Comparison of ENCODE assay signal across 8 cellular contexts in the genomic region with DNA sequence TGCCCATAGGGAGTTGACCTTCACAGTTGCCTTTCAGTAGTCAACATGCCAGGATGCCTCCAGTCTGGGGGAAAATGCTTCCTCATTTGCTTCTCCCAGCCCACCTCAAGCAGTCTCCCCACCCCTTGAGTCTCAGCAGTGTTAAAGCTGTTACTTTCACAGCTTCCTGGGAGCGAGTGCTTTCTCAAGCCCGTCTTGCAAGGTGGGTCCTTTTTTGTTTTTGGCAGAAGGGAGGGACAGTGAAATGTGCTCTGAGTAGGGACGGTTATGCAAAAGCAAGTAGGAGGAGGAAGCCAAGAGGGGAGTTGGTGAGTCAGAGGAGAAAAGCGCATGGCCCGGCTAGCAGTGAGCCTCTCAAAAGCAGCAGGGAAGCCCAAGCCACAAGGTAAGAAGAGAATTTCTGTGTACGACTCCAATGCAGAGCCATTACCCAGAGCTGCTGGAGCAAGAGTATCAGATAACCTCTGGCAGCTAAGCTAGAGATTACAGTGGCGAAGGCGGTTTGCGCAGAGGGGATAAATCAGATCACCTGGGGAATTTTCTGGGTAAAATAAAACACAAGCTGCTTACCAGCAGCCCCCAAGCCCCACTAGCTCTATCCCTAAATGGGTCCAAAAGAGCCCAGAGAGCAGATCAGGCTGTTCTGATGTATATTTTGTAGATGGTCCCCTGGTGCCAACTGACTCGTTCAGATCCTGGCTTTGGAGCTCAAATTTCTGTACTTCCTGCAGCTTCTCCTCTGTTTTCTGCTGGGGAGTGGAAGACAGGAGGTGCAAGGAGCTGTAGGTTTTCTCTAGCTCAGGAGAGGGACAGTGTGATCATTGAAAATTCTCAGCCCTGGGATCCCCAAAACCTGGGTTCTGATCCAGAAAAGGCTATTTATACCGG. TPM values are rescaled to one million over a fixed set of nuclear protein-coding genes. Genes with fewer than 3 reads are reported as not detected.
A peak's percentile ranks its signal among the peaks of the same experiment; 100 is the strongest.
DNase-seq lines count a peak whose midpoint lies in the region; ATAC-seq and TF ChIP-seq lines count a peak whose summit lies in the region.

A gene (plus strand): TSS at position 316 of the 888 bp plus-strand sequence. CDS start 10,252 bp downstream, outside the sequence.

- TF ChIP-seq POLR2A in body of pancreas (IDR thresholded peaks at IDR 0.05) (peak in 1 of 3 donors; percentile 11), ovary (IDR thresholded peaks at IDR 0.05) (no peak)

- peak within 1 kb of the TSS; percentile 34 for H3K4me2 ChIP-seq in neural cell (ENCODE audit: low read length)

- H3K4me1 ChIP-seq in body of pancreas (no peaks in the 10 kb centered on the region), ovary (ENCODE audit: insufficient read depth) (no peaks in the 10 kb centered on the region)

- H3F3A ChIP-seq in neural cell (ENCODE audit: insufficient read depth, low read length, poor library complexity, severe bottlenecking), result no peaks in the 10 kb centered on the region

- H3K27ac ChIP-seq in body of pancreas (peak within 1 kb of the TSS in 2 of 4 donors; percentile 41 to 66), neural cell (ENCODE audit: low read length) (no peak within 1 kb of the TSS), ovary (no peak within 1 kb of the TSS)

- H3K9me3 Mint-ChIP-seq in CD14-positive monocyte, result no peaks in the 10 kb centered on the region

- H3K36me3 ChIP-seq in body of pancreas (replicated peaks in 1 of 2; ENCODE audit: insufficient read depth in 1 of 2, low read depth in 2 of 2) (no peaks in the 10 kb centered on the region), neural cell (ENCODE audit: insufficient read depth, low read length) (no peaks in the 10 kb centered on the region), ovary (no peaks in the 10 kb centered on the region)

- 29 to 42% methylated on average over 11 of the region's 11 CpGs for WGBS in body of pancreas, 2 donors
- WGBS in ovary, 3 donors, result 11 to 17% (median 13%) methylated on average over 11 of the region's 11 CpGs

- H3K27me3 ChIP-seq in body of pancreas (no peaks in the 10 kb centered on the region), neural cell (ENCODE audit: insufficient read depth, low read depth, low read length) (no peaks in the 10 kb centered on the region), ovary (no peaks in the 10 kb centered on the region)

- H3K9me3 ChIP-seq in body of pancreas (no peaks in the 10 kb centered on the region), neural cell (ENCODE audit: low read length) (no peaks in the 10 kb centered on the region), ovary (no peaks in the 10 kb centered on the region)

- H2AFZ ChIP-seq in neural cell (ENCODE audit: low read depth, low read length), result peak within 1 kb of the TSS; percentile 14

- peak within 1 kb of the TSS in 1 of 2 donors; percentile 18 for H3K4me3 Mint-ChIP-seq in CD14-positive monocyte

- no peaks in the 10 kb centered on the region for H3K9me2 ChIP-seq in neural cell (ENCODE audit: insufficient read depth, low read length)

- no peaks in the 10 kb centered on the region for H3K79me2 ChIP-seq in neural cell (replicated peaks; ENCODE audit: insufficient read depth, low read length)

- H3K4me1 Mint-ChIP-seq in CD14-positive monocyte, result peaks cover 5% of the 10 kb centered on the region

- peak; percentile 53 for ATAC-seq in body of pancreas
- ATAC-seq in HG03432 (IDR thresholded peaks at IDR 0.05; ENCODE audit: unreplicated experiment), result no peak

- no peak for TF ChIP-seq RAD21 in neural cell (conservative IDR thresholded peaks at IDR 0.05)

- DNase-seq in GM04504 (ENCODE audit: low read depth) (peak; percentile 28), NCI-H1092 treated with DMSO at 0.1 percent for 48 hours (lab: John Stamatoyannopoulos, UW) (peak; percentile 54), body of pancreas (peak in 1 of 4 donors; percentile 16), CD14-positive monocyte (ENCODE audit: low spot score) (no peak), ovary (no peak), GOT3 (lab: John Stamatoyannopoulos, UW) (no peak)

- H3K4me3 ChIP-seq in body of pancreas (no peak within 1 kb of the TSS), neural cell (ENCODE audit: low read length) (peak within 1 kb of the TSS; percentile 49), ovary (no peak within 1 kb of the TSS)

- no peak for TF ChIP-seq CTCF in body of pancreas (IDR thresholded peaks at IDR 0.05)
- TF ChIP-seq CTCF in neural cell (IDR thresholded peaks at IDR 0.05; ENCODE audit: poor library complexity, severe bottlenecking), result no peak
- TF ChIP-seq CTCF in CD14-positive monocyte (IDR thresholded peaks at IDR 0.05), result no peak
- no peak for TF ChIP-seq CTCF in ovary (IDR thresholded peaks at IDR 0.05)

- TF ChIP-seq EP300 in neural cell (conservative IDR thresholded peaks at IDR 0.05; ENCODE audit: poor library complexity, severe bottlenecking) (no peak), ovary (IDR thresholded peaks at IDR 0.05) (no peak)

- H4K20me1 ChIP-seq in neural cell (ENCODE audit: insufficient read depth), result no peaks in the 10 kb centered on the region

- intact Hi-C loops in body of pancreas (cut with DNase I) (no loop called here), CD14-positive monocyte (cut with micrococcal nuclease) (no loop called here), ovary (cut with DNase I) (no loop called here)

- H3K27ac Mint-ChIP-seq in CD14-positive monocyte, result peak within 1 kb of the TSS in 2 of 7 donors; percentile 15 to 39

- peak within 1 kb of the TSS; percentile 27 for H3K9ac ChIP-seq in neural cell (ENCODE audit: low read length)

- H3K36me3 Mint-ChIP-seq in CD14-positive monocyte, result no peaks in the 10 kb centered on the region

- H3K27me3 Mint-ChIP-seq in CD14-positive monocyte (ENCODE audit: low read depth in 3 of 3), result peaks cover 12 to 20% (median 15%) of the 10 kb centered on the region in 3 donors

TF ChIP-seq in neural cell, 6 proteins besides CTCF, POLR2A, EP300 and RAD21:
- TF ChIP-seq EZH2 (IDR thresholded peaks at IDR 0.05; ENCODE audit: borderline replicate concordance, insufficient read depth, low read length, poor library complexity, severe bottlenecking), result no peak
- TF ChIP-seq TAF1 (IDR thresholded peaks at IDR 0.05; ENCODE audit: low read depth), result no peak
- TF ChIP-seq MXI1 (conservative IDR thresholded peaks at IDR 0.05; ENCODE audit: poor library complexity, severe bottlenecking), result peak; percentile 33
- TF ChIP-seq POLR2AphosphoS5 (IDR thresholded peaks at IDR 0.05), result no peak
- TF ChIP-seq, protein P1, sequence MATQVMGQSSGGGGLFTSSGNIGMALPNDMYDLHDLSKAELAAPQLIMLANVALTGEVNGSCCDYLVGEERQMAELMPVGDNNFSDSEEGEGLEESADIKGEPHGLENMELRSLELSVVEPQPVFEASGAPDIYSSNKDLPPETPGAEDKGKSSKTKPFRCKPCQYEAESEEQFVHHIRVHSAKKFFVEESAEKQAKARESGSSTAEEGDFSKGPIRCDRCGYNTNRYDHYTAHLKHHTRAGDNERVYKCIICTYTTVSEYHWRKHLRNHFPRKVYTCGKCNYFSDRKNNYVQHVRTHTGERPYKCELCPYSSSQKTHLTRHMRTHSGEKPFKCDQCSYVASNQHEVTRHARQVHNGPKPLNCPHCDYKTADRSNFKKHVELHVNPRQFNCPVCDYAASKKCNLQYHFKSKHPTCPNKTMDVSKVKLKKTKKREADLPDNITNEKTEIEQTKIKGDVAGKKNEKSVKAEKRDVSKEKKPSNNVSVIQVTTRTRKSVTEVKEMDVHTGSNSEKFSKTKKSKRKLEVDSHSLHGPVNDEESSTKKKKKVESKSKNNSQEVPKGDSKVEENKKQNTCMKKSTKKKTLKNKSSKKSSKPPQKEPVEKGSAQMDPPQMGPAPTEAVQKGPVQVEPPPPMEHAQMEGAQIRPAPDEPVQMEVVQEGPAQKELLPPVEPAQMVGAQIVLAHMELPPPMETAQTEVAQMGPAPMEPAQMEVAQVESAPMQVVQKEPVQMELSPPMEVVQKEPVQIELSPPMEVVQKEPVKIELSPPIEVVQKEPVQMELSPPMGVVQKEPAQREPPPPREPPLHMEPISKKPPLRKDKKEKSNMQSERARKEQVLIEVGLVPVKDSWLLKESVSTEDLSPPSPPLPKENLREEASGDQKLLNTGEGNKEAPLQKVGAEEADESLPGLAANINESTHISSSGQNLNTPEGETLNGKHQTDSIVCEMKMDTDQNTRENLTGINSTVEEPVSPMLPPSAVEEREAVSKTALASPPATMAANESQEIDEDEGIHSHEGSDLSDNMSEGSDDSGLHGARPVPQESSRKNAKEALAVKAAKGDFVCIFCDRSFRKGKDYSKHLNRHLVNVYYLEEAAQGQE (IDR thresholded peaks at IDR 0.05; ENCODE audit: borderline replicate concordance), result no peak
- TF ChIP-seq SMC3 (conservative IDR thresholded peaks at IDR 0.05; ENCODE audit: poor library complexity), result no peak

RNA-seq across cellular contexts. Expression of the gene that starts here (rescaled TPM):
- total RNA-seq in body of pancreas, result 10 to 100 TPM; 21.8 to 23.4 TPM
- not detected in 2 replicates for polyA plus RNA-seq in neural cell
- polyA minus RNA-seq in neural cell, result 0.23 TPM in 1 of 2 replicates, not detected in the other
- not detected for polyA plus RNA-seq in CD14-positive monocyte
- total RNA-seq in ovary, result 1 to 10 TPM in 1 of 7 donors, under 1 TPM in 3, not detected in 3; 0.20 to 4.0 (median 0.70) TPM
- polyA plus RNA-seq in ovary, result under 1 TPM; 0.05 to 0.10 TPM

Comparison
In these comparisons a context has a peak if more than half of its experiments do, and no peak if none do; other contexts are left out.
1. RNA of the gene that starts here (total RNA-seq): 21.8 to 23.4 TPM in body of pancreas; 0.20 to 4.0 TPM in ovary; every median in the first group is over 4 times any median in the second.
2. DNase-seq: peak in GM04504 (single experiment) and NCI-H1092 treated with DMSO at 0.1 percent for 48 hours (single experiment); none in CD14-positive monocyte (single experiment), ovary (0 of 5) and GOT3 (single experiment).